2 cellular contexts compared by ENCODE assay signal in the genomic region with DNA sequence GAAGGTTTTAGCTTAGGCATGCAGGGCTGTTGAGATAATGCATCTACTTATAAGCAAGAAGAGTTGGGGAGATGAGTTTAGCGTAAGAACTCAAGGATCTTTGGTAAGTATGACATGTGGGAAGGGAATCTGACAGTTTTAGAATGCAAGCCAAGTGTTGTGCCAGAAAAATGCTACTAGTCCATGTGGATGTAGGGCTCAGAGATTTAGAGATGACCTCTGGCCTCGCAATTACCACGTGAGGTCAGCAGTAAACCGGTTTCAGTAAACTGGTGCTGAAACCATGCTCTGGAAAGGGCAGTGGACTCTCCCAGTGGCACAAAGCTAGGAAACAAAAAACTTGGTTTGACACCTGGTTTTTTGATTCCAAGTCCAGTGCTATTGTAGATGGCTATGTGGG.
A peak's percentile ranks its signal among the peaks of the same experiment; 100 is the strongest.
TF ChIP-seq lines count a peak whose summit lies in the region.

No MANE protein-coding gene starts in this region.

TF ChIP-seq in liver, 16 proteins besides CTCF, POLR2A, EP300 and RAD21:
- TF ChIP-seq SP1 (IDR thresholded peaks at IDR 0.05) (peak; percentile 36), FOXA2 (IDR thresholded peaks at IDR 0.05) (no peak), RXRA (IDR thresholded peaks at IDR 0.05) (no peak), HNF4A (conservative IDR thresholded peaks at IDR 0.05) (peak; percentile 24 to 41)
- TF ChIP-seq, protein P1, sequence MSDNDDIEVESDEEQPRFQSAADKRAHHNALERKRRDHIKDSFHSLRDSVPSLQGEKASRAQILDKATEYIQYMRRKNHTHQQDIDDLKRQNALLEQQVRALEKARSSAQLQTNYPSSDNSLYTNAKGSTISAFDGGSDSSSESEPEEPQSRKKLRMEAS (IDR thresholded peaks at IDR 0.05), result no peak
- TF ChIP-seq, protein P2, sequence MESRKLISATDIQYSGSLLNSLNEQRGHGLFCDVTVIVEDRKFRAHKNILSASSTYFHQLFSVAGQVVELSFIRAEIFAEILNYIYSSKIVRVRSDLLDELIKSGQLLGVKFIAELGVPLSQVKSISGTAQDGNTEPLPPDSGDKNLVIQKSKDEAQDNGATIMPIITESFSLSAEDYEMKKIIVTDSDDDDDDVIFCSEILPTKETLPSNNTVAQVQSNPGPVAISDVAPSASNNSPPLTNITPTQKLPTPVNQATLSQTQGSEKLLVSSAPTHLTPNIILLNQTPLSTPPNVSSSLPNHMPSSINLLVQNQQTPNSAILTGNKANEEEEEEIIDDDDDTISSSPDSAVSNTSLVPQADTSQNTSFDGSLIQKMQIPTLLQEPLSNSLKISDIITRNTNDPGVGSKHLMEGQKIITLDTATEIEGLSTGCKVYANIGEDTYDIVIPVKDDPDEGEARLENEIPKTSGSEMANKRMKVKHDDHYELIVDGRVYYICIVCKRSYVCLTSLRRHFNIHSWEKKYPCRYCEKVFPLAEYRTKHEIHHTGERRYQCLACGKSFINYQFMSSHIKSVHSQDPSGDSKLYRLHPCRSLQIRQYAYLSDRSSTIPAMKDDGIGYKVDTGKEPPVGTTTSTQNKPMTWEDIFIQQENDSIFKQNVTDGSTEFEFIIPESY (IDR thresholded peaks at IDR 0.05), result no peak

TF ChIP-seq in HepG2, 621 proteins besides CTCF, POLR2A, EP300 and RAD21:
- TF ChIP-seq GLI4 (CRISPR knock-in tag; IDR thresholded peaks at IDR 0.05; ENCODE audit: borderline replicate concordance) (no peak), AGO2 (optimal IDR thresholded peaks at IDR 0.05; ENCODE audit: low read depth, low read length) (no peak), U2AF2 (IDR thresholded peaks at IDR 0.05; ENCODE audit: low read depth, low read length) (no peak), MLLT10 (CRISPR knock-in tag; IDR thresholded peaks at IDR 0.05) (no peak), MAFK (conservative IDR thresholded peaks at IDR 0.05 in 1 of 2, IDR thresholded peaks at IDR 0.05 in 1 of 2; ENCODE audit: low read length in 2 of 2) (no peak), HHEX (CRISPR knock-in tag; IDR thresholded peaks at IDR 0.05) (no peak), ZNF274 (CRISPR knock-in tag; IDR thresholded peaks at IDR 0.05) (no peak), SRY (CRISPR knock-in tag; IDR thresholded peaks at IDR 0.05) (no peak), PHF20 (CRISPR knock-in tag; IDR thresholded peaks at IDR 0.05) (no peak)
- TF ChIP-seq, protein P3, sequence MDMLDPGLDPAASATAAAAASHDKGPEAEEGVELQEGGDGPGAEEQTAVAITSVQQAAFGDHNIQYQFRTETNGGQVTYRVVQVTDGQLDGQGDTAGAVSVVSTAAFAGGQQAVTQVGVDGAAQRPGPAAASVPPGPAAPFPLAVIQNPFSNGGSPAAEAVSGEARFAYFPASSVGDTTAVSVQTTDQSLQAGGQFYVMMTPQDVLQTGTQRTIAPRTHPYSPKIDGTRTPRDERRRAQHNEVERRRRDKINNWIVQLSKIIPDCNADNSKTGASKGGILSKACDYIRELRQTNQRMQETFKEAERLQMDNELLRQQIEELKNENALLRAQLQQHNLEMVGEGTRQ (IDR thresholded peaks at IDR 0.05; ENCODE audit: low read depth, low read length), result no peak
- TF ChIP-seq, protein P3 (CRISPR knock-in tag; IDR thresholded peaks at IDR 0.05; ENCODE audit: borderline replicate concordance), result no peak
- TF ChIP-seq, protein P4, sequence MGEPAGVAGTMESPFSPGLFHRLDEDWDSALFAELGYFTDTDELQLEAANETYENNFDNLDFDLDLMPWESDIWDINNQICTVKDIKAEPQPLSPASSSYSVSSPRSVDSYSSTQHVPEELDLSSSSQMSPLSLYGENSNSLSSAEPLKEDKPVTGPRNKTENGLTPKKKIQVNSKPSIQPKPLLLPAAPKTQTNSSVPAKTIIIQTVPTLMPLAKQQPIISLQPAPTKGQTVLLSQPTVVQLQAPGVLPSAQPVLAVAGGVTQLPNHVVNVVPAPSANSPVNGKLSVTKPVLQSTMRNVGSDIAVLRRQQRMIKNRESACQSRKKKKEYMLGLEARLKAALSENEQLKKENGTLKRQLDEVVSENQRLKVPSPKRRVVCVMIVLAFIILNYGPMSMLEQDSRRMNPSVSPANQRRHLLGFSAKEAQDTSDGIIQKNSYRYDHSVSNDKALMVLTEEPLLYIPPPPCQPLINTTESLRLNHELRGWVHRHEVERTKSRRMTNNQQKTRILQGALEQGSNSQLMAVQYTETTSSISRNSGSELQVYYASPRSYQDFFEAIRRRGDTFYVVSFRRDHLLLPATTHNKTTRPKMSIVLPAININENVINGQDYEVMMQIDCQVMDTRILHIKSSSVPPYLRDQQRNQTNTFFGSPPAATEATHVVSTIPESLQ (CRISPR knock-in tag; conservative IDR thresholded peaks at IDR 0.05), result no peak
